In the genomic region with DNA sequence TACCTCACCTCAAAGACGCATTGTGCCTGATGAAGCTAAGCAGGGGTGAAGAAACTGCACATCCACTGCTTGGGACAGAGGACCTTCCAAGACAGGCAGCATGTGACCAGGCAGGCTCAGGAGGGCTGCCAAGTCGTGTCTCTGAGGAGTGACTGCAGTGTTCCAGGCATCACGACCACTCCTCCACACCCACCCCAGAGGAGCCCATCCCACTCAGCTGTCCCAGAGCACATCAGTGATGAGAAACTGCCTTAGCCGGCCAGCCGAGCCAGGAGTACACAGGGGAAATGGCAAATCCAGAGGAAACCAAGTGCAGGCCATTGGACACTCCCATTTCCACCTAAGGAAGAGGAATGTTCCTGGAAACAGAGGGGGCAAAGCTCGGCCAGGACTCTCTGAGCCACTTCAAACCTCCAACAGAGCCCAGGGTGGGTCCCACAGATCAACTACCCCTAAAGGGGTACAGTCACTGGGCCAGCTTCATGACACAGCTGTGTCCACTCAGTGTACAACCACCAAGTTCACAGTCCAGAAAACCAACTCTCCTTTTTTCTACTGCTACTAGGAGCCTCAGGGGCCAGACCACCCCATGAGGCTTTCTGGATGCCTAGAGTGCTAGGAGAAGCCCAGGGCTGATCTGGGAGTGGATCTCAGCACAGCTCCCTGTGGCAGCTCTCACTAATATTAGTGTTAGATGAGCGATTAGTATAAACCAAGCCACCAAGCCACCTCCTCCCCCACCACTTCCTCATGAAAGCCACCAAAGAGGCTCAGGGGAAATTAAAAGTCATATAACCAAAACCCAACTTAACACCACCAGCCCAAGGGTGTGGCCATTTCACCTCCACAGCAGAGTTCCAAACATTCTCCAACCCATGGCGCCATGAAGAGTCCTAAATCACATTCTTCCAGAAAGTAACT, we compare ENCODE assay signal across 9 cellular contexts. TPM values are rescaled to one million over a fixed set of nuclear protein-coding genes. Genes with fewer than 3 reads are reported as not detected.
DNase-seq lines count a peak whose midpoint lies in the region; ATAC-seq and TF ChIP-seq lines count a peak whose summit lies in the region.
"Had no signal": no experiment of that assay in that cellular context is flagged by ENCODE, and none has a peak within 500 bp of the region (broad histone marks: within the 10 kb centered on the region; RNA-seq: fewer than 3 reads in every experiment).

No MANE protein-coding gene starts in this region.

- peak overlapping the region; percentile 46 for H3K27ac Mint-ChIP-seq in WTC11
- no peak overlapping the region for H3K27ac Mint-ChIP-seq in Calu3 (ENCODE audit: unreplicated experiment)

- peak overlapping the region; percentile 3 for H3K4me3 ChIP-seq in rectal smooth muscle tissue (ENCODE audit: low read length)

- peaks cover 22% of the 10 kb centered on the region for H3K4me1 ChIP-seq in rectal smooth muscle tissue (ENCODE audit: control insufficient read depth, insufficient read depth, low read length)

- no peaks in the 10 kb centered on the region for H3K36me3 ChIP-seq in rectal smooth muscle tissue (ENCODE audit: control insufficient read depth, insufficient read depth, low read length)

- BruUV-seq in Calu3 (replicated peaks; lab: Mats Ljungman, UMichigan), result no TSS peak

- peaks cover 4% of the 10 kb centered on the region for H3K36me3 Mint-ChIP-seq in WTC11
- peaks cover 28% of the 10 kb centered on the region for H3K36me3 Mint-ChIP-seq in Calu3 (ENCODE audit: insufficient read depth, unreplicated experiment)

- TF ChIP-seq CTCF in WTC11 (IDR thresholded peaks at IDR 0.05) (no peak), Calu3 (IDR thresholded peaks at IDR 0.05; ENCODE audit: unreplicated experiment) (no peak)

- intact Hi-C loops in Calu3 (cut with micrococcal nuclease; ENCODE audit: unreplicated experiment), result no loop called here

- ATAC-seq in WTC11 (no peak), GM18907 (IDR thresholded peaks at IDR 0.05; ENCODE audit: unreplicated experiment) (no peak), GM21737 (IDR thresholded peaks at IDR 0.05; ENCODE audit: unreplicated experiment) (no peak)

- no peaks in the 10 kb centered on the region for H3K9me3 Mint-ChIP-seq in WTC11
- no peaks in the 10 kb centered on the region for H3K9me3 Mint-ChIP-seq in Calu3 (ENCODE audit: low read depth, unreplicated experiment)

- peak; percentile 52 for DNase-seq in GM19238 (ENCODE audit: insufficient read length, low spot score)
- no peak for DNase-seq in WTC11 (ENCODE audit: low spot score)
- peak; percentile 41 for DNase-seq in fibroblast of gingiva (ENCODE audit: low read depth)
- no peak for DNase-seq in GDM1 (lab: John Stamatoyannopoulos, UW)
- no peak for DNase-seq in Calu3
- DNase-seq: erythroblast had no signal

- peak overlapping the region; percentile 62 for H3K27ac ChIP-seq in rectal smooth muscle tissue (ENCODE audit: low read depth, low read length)

- CTCF ChIA-PET in WTC11 (lab: Charles Lee), result interaction anchor here (0.6 to 22.1 kb wide), 5 partner anchors 10 to 37 kb away, joined by 3 to 717 read pairs (median 14); a partner anchor contains a TSS
- CTCF ChIA-PET in Calu3 (lab: Charles Lee), result interaction anchor here (1.2 to 3.0 kb wide), 3 partner anchors 16 to 22 kb away, joined by 4 to 13 read pairs (median 5); a partner anchor contains a TSS

- H3K4me1 Mint-ChIP-seq in WTC11 (peaks cover 46% of the 10 kb centered on the region), Calu3 (ENCODE audit: low read depth, unreplicated experiment) (peaks cover 49% of the 10 kb centered on the region)

- H3K4me3 Mint-ChIP-seq in WTC11, result no peak overlapping the region
- H3K4me3 Mint-ChIP-seq in Calu3 (ENCODE audit: low read depth, unreplicated experiment), result no peak overlapping the region

- H3K27me3 Mint-ChIP-seq in WTC11 (ENCODE audit: low read depth) (no peaks in the 10 kb centered on the region), Calu3 (ENCODE audit: unreplicated experiment) (no peaks in the 10 kb centered on the region)

- POLR2A ChIA-PET in WTC11 (lab: Charles Lee), result interaction anchor here (0.8 to 1.3 kb wide), 3 partner anchors 15 to 49 kb away, joined by 3 to 4 read pairs (median 4); no protein-coding TSS in a partner anchor

- no peak overlapping the region for H3K9ac ChIP-seq in rectal smooth muscle tissue (ENCODE audit: low read length)

- no peaks in the 10 kb centered on the region for H3K27me3 ChIP-seq in rectal smooth muscle tissue (ENCODE audit: control insufficient read depth, insufficient read depth, low read length)

TF ChIP-seq in WTC11, 78 proteins besides CTCF, POLR2A, EP300 and RAD21:
- TF ChIP-seq, protein P1, sequence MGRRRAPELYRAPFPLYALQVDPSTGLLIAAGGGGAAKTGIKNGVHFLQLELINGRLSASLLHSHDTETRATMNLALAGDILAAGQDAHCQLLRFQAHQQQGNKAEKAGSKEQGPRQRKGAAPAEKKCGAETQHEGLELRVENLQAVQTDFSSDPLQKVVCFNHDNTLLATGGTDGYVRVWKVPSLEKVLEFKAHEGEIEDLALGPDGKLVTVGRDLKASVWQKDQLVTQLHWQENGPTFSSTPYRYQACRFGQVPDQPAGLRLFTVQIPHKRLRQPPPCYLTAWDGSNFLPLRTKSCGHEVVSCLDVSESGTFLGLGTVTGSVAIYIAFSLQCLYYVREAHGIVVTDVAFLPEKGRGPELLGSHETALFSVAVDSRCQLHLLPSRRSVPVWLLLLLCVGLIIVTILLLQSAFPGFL (CRISPR knock-in tag; IDR thresholded peaks at IDR 0.05; ENCODE audit: borderline replicate concordance), result no peak
- TF ChIP-seq OVOL2 (CRISPR knock-in tag; IDR thresholded peaks at IDR 0.05; ENCODE audit: borderline replicate concordance) (no peak), RELA (CRISPR knock-in tag; IDR thresholded peaks at IDR 0.05; ENCODE audit: borderline replicate concordance) (no peak), SMAD4 (CRISPR knock-in tag; IDR thresholded peaks at IDR 0.05) (no peak), GRHL2 (CRISPR knock-in tag; IDR thresholded peaks at IDR 0.05; ENCODE audit: insufficient replicate concordance, severe bottlenecking) (no peak), SP1 (CRISPR knock-in tag; conservative IDR thresholded peaks at IDR 0.05) (no peak), ZNF219 (CRISPR knock-in tag; IDR thresholded peaks at IDR 0.05; ENCODE audit: borderline replicate concordance) (no peak), ESRRA (CRISPR knock-in tag; IDR thresholded peaks at IDR 0.05; ENCODE audit: borderline replicate concordance) (no peak), RORB (CRISPR knock-in tag; IDR thresholded peaks at IDR 0.05) (no peak)
- TF ChIP-seq, protein P2, sequence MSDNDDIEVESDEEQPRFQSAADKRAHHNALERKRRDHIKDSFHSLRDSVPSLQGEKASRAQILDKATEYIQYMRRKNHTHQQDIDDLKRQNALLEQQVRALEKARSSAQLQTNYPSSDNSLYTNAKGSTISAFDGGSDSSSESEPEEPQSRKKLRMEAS (CRISPR knock-in tag; IDR thresholded peaks at IDR 0.05), result no peak
- TF ChIP-seq, protein P3, sequence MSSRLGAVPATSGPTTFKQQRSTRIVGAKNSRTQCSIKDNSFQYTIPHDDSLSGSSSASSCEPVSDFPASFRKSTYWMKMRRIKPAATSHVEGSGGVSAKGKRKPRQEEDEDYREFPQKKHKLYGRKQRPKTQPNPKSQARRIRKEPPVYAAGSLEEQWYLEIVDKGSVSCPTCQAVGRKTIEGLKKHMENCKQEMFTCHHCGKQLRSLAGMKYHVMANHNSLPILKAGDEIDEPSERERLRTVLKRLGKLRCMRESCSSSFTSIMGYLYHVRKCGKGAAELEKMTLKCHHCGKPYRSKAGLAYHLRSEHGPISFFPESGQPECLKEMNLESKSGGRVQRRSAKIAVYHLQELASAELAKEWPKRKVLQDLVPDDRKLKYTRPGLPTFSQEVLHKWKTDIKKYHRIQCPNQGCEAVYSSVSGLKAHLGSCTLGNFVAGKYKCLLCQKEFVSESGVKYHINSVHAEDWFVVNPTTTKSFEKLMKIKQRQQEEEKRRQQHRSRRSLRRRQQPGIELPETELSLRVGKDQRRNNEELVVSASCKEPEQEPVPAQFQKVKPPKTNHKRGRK (CRISPR knock-in tag; IDR thresholded peaks at IDR 0.05; ENCODE audit: borderline replicate concordance), result no peak

RNA-seq across cellular contexts. Expression of a gene that starts 15.4 kb away (rescaled TPM):
- total RNA-seq in WTC11 (2021), result 96.6 to 132 TPM (median 99.2 TPM) in 3 replicates
- 156 and 172 TPM in 2 replicates for total RNA-seq in Calu3 (2022)

RNA-seq across cellular contexts. Expression of a gene that starts 41.6 kb away (rescaled TPM):
- total RNA-seq in WTC11 (2021) (2,632 to 2,764 TPM (median 2,673 TPM) in 3 replicates), Calu3 (2022) (5,016 and 6,756 TPM in 2 replicates)

RNA-seq across cellular contexts. Expression of a gene that starts 42.9 kb away (rescaled TPM):
- total RNA-seq in WTC11 (2021) (2,196 to 2,477 TPM (median 2,436 TPM) in 3 replicates), Calu3 (2022) (2,759 and 3,670 TPM in 2 replicates)

RNA-seq across cellular contexts. Expression of a gene that starts 49.2 kb away (rescaled TPM):
- total RNA-seq in WTC11 (2021) (3,149 to 3,505 TPM (median 3,452 TPM) in 3 replicates), Calu3 (2022) (1,595 and 1,852 TPM in 2 replicates)

RNA-seq across cellular contexts. Expression of a gene that starts 52.0 kb away (rescaled TPM):
- total RNA-seq in WTC11 (2021) (2.1 to 4.3 TPM (median 2.8 TPM) in 3 replicates), Calu3 (2022) (1.1 and 1.6 TPM in 2 replicates)

Comparison
In these comparisons a context has a peak if more than half of its experiments do, and no peak if none do; other contexts are left out.
1. DNase-seq: peak in GM19238 (single experiment) and fibroblast of gingiva (single experiment); none in WTC11 (single experiment), GDM1 (single experiment) and Calu3 (single experiment).